8 cellular contexts compared by ENCODE assay signal in the genomic region with DNA sequence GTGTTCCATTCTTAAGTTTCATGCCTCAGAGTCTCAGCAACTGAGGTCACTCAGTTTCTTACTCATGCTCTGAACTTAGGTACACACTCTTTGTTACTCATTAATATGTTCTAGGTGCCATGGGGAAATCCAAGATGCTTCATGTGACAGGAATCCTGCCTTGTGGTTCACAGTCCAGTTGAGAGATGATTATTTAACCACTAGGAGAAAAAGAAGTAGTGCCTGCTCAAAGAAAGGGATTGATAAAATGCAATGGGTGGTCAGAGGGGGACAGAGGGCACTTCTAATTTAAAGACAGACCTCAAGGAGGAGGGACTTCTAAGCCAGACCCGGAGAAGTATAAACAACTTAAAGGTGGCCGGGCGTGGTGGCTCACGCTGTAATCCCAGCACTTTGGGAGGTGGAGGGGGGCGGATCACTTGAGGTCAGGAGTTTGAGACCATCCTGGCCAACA.
DNase-seq lines count a peak whose midpoint lies in the region; ATAC-seq and TF ChIP-seq lines count a peak whose summit lies in the region.

No MANE protein-coding gene starts in this region.

- no peaks in the 10 kb centered on the region for H3K27me3 Mint-ChIP-seq in type B pancreatic cell

- peak; percentile 34 for DNase-seq in 8988T
- peak; percentile 55 for DNase-seq in dermis blood vessel endothelial cell
- DNase-seq in type B pancreatic cell (ENCODE audit: extremely low spot score, unreplicated experiment): no peak
- no peak for DNase-seq in stimulated activated CD4-positive, alpha-beta T cell treated with anti-CD3 and anti-CD28 coated beads, Interleukin-12 subunit alpha, Interleukin-12 subunit beta, amount 100 ng/mL, for 4 hours
- DNase-seq in stimulated activated CD4-positive, alpha-beta T cell treated with anti-CD3 and anti-CD28 coated beads, Interleukin-4, amount 100 ng/mL, for 4 hours: no peak
- no peak for DNase-seq in NCI-H524 (lab: John Stamatoyannopoulos, UW)

- no peak overlapping the region for H3K4me3 Mint-ChIP-seq in type B pancreatic cell

- H3K36me3 Mint-ChIP-seq in type B pancreatic cell: no peaks in the 10 kb centered on the region

- no peaks in the 10 kb centered on the region for H3K9me3 Mint-ChIP-seq in type B pancreatic cell

- no peak for TF ChIP-seq CTCF in type B pancreatic cell (conservative IDR thresholded peaks at IDR 0.05)

- H3K27ac Mint-ChIP-seq in type B pancreatic cell: peak overlapping the region; percentile 44

- peak; percentile 90 for ATAC-seq in GM19025 (IDR thresholded peaks at IDR 0.05; ENCODE audit: low read depth, unreplicated experiment)
- peak; percentile 55 for ATAC-seq in HG03280 (IDR thresholded peaks at IDR 0.05; ENCODE audit: unreplicated experiment)

- peaks cover 13% of the 10 kb centered on the region for H3K4me1 Mint-ChIP-seq in type B pancreatic cell (ENCODE audit: unreplicated experiment)

Comparison
In these comparisons a context has a peak if more than half of its experiments do, and no peak if none do; other contexts are left out.
1. DNase-seq: peak in 8988T (single experiment) and dermis blood vessel endothelial cell (single experiment); none in type B pancreatic cell (single experiment), stimulated activated CD4-positive, alpha-beta T cell treated with anti-CD3 and anti-CD28 coated beads, Interleukin-12 subunit alpha, Interleukin-12 subunit beta, amount 100 ng/mL, for 4 hours (single experiment), stimulated activated CD4-positive, alpha-beta T cell treated with anti-CD3 and anti-CD28 coated beads, Interleukin-4, amount 100 ng/mL, for 4 hours (0 of 2) and NCI-H524 (0 of 2).